Comparison of ENCODE assay signal across 8 cellular contexts in genomic region chr1:107480548-107480947, GRCh38.
A peak's percentile ranks its signal among the peaks of the same experiment; 100 is the strongest.
DNase-seq lines count a peak whose midpoint lies in the region; ATAC-seq and TF ChIP-seq lines count a peak whose summit lies in the region.
"Had no signal": no experiment of that assay in that cellular context is flagged by ENCODE, and none has a peak within 500 bp of the region (broad histone marks: within the 10 kb centered on the region; RNA-seq: fewer than 3 reads in every experiment).

No MANE protein-coding gene starts in this region.

- H3K9ac ChIP-seq in duodenal mucosa (ENCODE audit: low read depth in 1 of 2, low read length in 2 of 2) = no peak overlapping the region

- no peak for TF ChIP-seq CTCF in stomach (IDR thresholded peaks at IDR 0.05)

- TF ChIP-seq EP300 in stomach (IDR thresholded peaks at IDR 0.05) = no peak

- H3K4me1 ChIP-seq in duodenal mucosa (ENCODE audit: control insufficient read depth in 1 of 2, insufficient read depth in 2 of 2, low read length in 2 of 2) (peaks cover 3 to 6% of the 10 kb centered on the region in 2 donors), stomach (peaks cover 0 to 11% (median 4%) of the 10 kb centered on the region in 4 donors)

- peaks cover 5 to 8% of the 10 kb centered on the region in 2 donors for H3K4me1 Mint-ChIP-seq in effector memory CD8-positive, alpha-beta T cell (ENCODE audit: low read depth in 2 of 2)

- H3K27ac Mint-ChIP-seq in effector memory CD8-positive, alpha-beta T cell = no peak overlapping the region

- no peaks in the 10 kb centered on the region for H3K9me3 ChIP-seq in duodenal mucosa (ENCODE audit: control insufficient read depth in 1 of 2, low read length in 2 of 2)
- no peaks in the 10 kb centered on the region for H3K9me3 ChIP-seq in stomach

- 7 to 22% (median 17%) methylated on average over 7 to 27 of the region's 27 CpGs for WGBS in stomach, 5 donors

- intact Hi-C loops in stomach (cut with DNase I; ENCODE audit: low total_unique reads) = no loop called here

- H3K4me3 ChIP-seq in duodenal mucosa (ENCODE audit: low read depth in 1 of 2, low read length in 2 of 2) = peak overlapping the region; percentile 12 to 37
- peak overlapping the region in 2 of 4 donors; percentile 2 to 18 for H3K4me3 ChIP-seq in stomach

- no peaks in the 10 kb centered on the region for H3K9me3 Mint-ChIP-seq in effector memory CD8-positive, alpha-beta T cell

- H3K36me3 ChIP-seq in duodenal mucosa (ENCODE audit: control insufficient read depth in 1 of 2, insufficient read depth in 2 of 2, low read length in 2 of 2) = no peaks in the 10 kb centered on the region
- H3K36me3 ChIP-seq in stomach = no peaks in the 10 kb centered on the region

- peaks cover 7 to 10% of the 10 kb centered on the region in 2 donors for H3K27me3 ChIP-seq in duodenal mucosa (ENCODE audit: control insufficient read depth in 1 of 2, insufficient read depth in 2 of 2, low read length in 2 of 2)
- H3K27me3 ChIP-seq in stomach = peaks cover 0 to 22% (median 9%) of the 10 kb centered on the region in 3 donors

- ATAC-seq in GM18909 (IDR thresholded peaks at IDR 0.05; ENCODE audit: poor library complexity, unreplicated experiment) (peak; percentile 83), HG02981 (IDR thresholded peaks at IDR 0.05; ENCODE audit: unreplicated experiment) (peak; percentile 64), GM19328 (IDR thresholded peaks at IDR 0.05; ENCODE audit: unreplicated experiment) (no peak)
- ATAC-seq in effector memory CD8-positive, alpha-beta T cell (replicated peaks) = no peak
- ATAC-seq: HCT116 had no signal

- H3K4me3 Mint-ChIP-seq in effector memory CD8-positive, alpha-beta T cell = no peak overlapping the region

- H3K27ac ChIP-seq in duodenal mucosa (ENCODE audit: low read depth, low read length) (no peak overlapping the region), stomach (no peak overlapping the region)

- no peaks in the 10 kb centered on the region for H3K36me3 Mint-ChIP-seq in effector memory CD8-positive, alpha-beta T cell (ENCODE audit: insufficient read depth)

- peaks cover 29 to 45% of the 10 kb centered on the region in 2 donors for H3K27me3 Mint-ChIP-seq in effector memory CD8-positive, alpha-beta T cell

- TF ChIP-seq POLR2A in stomach (IDR thresholded peaks at IDR 0.05) = no peak

- DNase-seq in stomach (peak; percentile 25), 8988T (no peak)
- no peak for DNase-seq in effector memory CD8-positive, alpha-beta T cell

Comparison
In these comparisons a context has a peak if more than half of its experiments do, and no peak if none do; other contexts are left out.
1. ATAC-seq: peak in GM18909 (single experiment) and HG02981 (single experiment); none in effector memory CD8-positive, alpha-beta T cell (single experiment) and GM19328 (single experiment).